Comparison of ENCODE assay signal across 27 cellular contexts in genomic region chr11:35766651-35767050, GRCh38.
"Had no signal": no experiment of that assay in that cellular context is flagged by ENCODE, and none has a peak within 500 bp of the region (broad histone marks: within the 10 kb centered on the region; RNA-seq: fewer than 3 reads in every experiment).

No MANE protein-coding gene starts in this region.

- DNase-seq: stimulated activated CD4-positive, alpha-beta T cell treated with anti-CD3 and anti-CD28 coated beads, Interleukin-2, amount 100 ng/mL, for 48 hours; stimulated activated CD4-positive, alpha-beta T cell treated with anti-CD3 and anti-CD28 coated beads, Interleukin-4, amount 100 ng/mL, for 1 hour; stimulated activated CD4-positive, alpha-beta T cell treated with anti-CD3 and anti-CD28 coated beads, Interleukin-4, amount 100 ng/mL, for 24 hours; stimulated activated CD4-positive, alpha-beta T cell treated with anti-CD3 and anti-CD28 coated beads, Interleukin-4, amount 100 ng/mL, for 4 hours; stimulated activated CD8-positive, alpha-beta memory T cell treated with anti-CD3 and anti-CD28 coated beads, Interleukin-4, amount 100 ng/mL, for 48 hours; stimulated activated naive B cell treated with anti-CD40 and anti-IgM and Interleukin-4, amounts not matched to agents 10 μg/mL and 1 μg/mL and 100 μg/mL, for 72 hours; stimulated activated naive CD4-positive, alpha-beta T cell; stimulated activated naive CD4-positive, alpha-beta T cell treated with Interleukin-2 at 50 U/mL for 16 hours; stimulated activated naive CD8-positive, alpha-beta T cell treated with anti-CD3 and anti-CD28 coated beads, Interleukin-15, amount 100 ng/mL, for 72 hours; stimulated activated naive CD8-positive, alpha-beta T cell treated with anti-CD3 and anti-CD28 coated beads, Interleukin-15, Interleukin-2, amounts not matched to agents 100 U/mL and 50 U/mL, for 24 hours; stomach; substantia nigra; testis; thyroid gland; tibial artery; transverse colon; upper lobe of left lung; upper lobe of right lung; uterus had no signal

- H3K36me3 Mint-ChIP-seq: stimulated activated effector memory CD8-positive, alpha-beta T cell treated with anti-CD3 and anti-CD28 coated beads, Interleukin-12 subunit alpha, Interleukin-12 subunit beta, amount 100 ng/mL, for 72 hours had no signal

- H3K27ac ChIP-seq: stomach, suprapubic skin, testis, thoracic aorta, thyroid gland, tibial artery, tibial nerve, transverse colon, upper lobe of left lung, upper lobe of right lung, uterus, vagina had no signal

- H3K4me1 ChIP-seq: suprapubic skin, uterus had no signal

- H3K4me3 Mint-ChIP-seq: stimulated activated effector memory CD8-positive, alpha-beta T cell treated with anti-CD3 and anti-CD28 coated beads, Interleukin-12 subunit alpha, Interleukin-12 subunit beta, amount 100 ng/mL, for 72 hours; stimulated activated memory B cell treated with anti-CD40 and anti-IgM and Interleukin-4, amounts not matched to agents 10 μg/mL and 1 μg/mL and 100 μg/mL, for 72 hours; stimulated activated naive B cell treated with anti-CD40 and anti-IgM and Interleukin-4, amounts not matched to agents 10 μg/mL and 1 μg/mL and 100 μg/mL, for 72 hours; stimulated activated naive CD8-positive, alpha-beta T cell treated with anti-CD3 and anti-CD28 coated beads, Interleukin-15, amount 100 ng/mL, for 72 hours; stimulated activated naive CD8-positive, alpha-beta T cell treated with anti-CD3 and anti-CD28 coated beads, Interleukin-15, Interleukin-2, amounts not matched to agents 100 ng/mL and 50 ng/mL, for 24 hours; type B pancreatic cell had no signal

- H3K4me1 Mint-ChIP-seq: stimulated activated naive CD8-positive, alpha-beta T cell treated with anti-CD3 and anti-CD28 coated beads, Interleukin-15, amount 100 ng/mL, for 72 hours had no signal

- H3K36me3 ChIP-seq: stomach, suprapubic skin, thoracic aorta, thyroid gland, tibial artery, tibial nerve, transverse colon, upper lobe of left lung, upper lobe of right lung, uterus, vagina had no signal

- H3K9me3 ChIP-seq: stomach, suprapubic skin, testis, thoracic aorta, thyroid gland, tibial artery, tibial nerve, transverse colon, upper lobe of left lung, upper lobe of right lung, uterus, vagina had no signal

- ATAC-seq: stimulated activated effector memory CD8-positive, alpha-beta T cell treated with anti-CD3 and anti-CD28 coated beads, Interleukin-12 subunit alpha, Interleukin-12 subunit beta, amount 100 ng/mL, for 72 hours; stimulated activated memory B cell treated with anti-CD40 and anti-IgM and Interleukin-4, amounts not matched to agents 10 μg/mL and 1 μg/mL and 100 μg/mL, for 72 hours; stimulated activated naive B cell treated with anti-CD40 and anti-IgM and Interleukin-4, amounts not matched to agents 10 μg/mL and 1 μg/mL and 100 μg/mL, for 72 hours; stimulated activated naive CD8-positive, alpha-beta T cell treated with anti-CD3 and anti-CD28 coated beads, Interleukin-15, amount 100 ng/mL, for 72 hours; stimulated activated naive CD8-positive, alpha-beta T cell treated with anti-CD3 and anti-CD28 coated beads, Interleukin-15, Interleukin-2, amounts not matched to agents 100 U/mL and 50 U/mL, for 24 hours; upper lobe of right lung had no signal

- H3K27me3 ChIP-seq: stomach, suprapubic skin, testis, thyroid gland, tibial artery, tibial nerve, transverse colon, upper lobe of left lung, upper lobe of right lung, uterus, vagina had no signal

- H3K4me3 ChIP-seq: stomach, suprapubic skin, testis, thoracic aorta, thyroid gland, tibial artery, tibial nerve, transverse colon, upper lobe of left lung, upper lobe of right lung, uterus, vagina had no signal

- H3K27ac Mint-ChIP-seq: stimulated activated effector memory CD8-positive, alpha-beta T cell treated with anti-CD3 and anti-CD28 coated beads, Interleukin-12 subunit alpha, Interleukin-12 subunit beta, amount 100 ng/mL, for 72 hours; stimulated activated memory B cell treated with anti-CD40 and anti-IgM and Interleukin-4, amounts not matched to agents 10 μg/mL and 1 μg/mL and 100 μg/mL, for 72 hours; stimulated activated naive B cell treated with anti-CD40 and anti-IgM and Interleukin-4, amounts not matched to agents 10 μg/mL and 1 μg/mL and 100 μg/mL, for 72 hours; stimulated activated naive CD8-positive, alpha-beta T cell treated with anti-CD3 and anti-CD28 coated beads, Interleukin-15, Interleukin-2, amounts not matched to agents 100 ng/mL and 50 ng/mL, for 24 hours; type B pancreatic cell had no signal

- H3K9me3 Mint-ChIP-seq: stimulated activated effector memory CD8-positive, alpha-beta T cell treated with anti-CD3 and anti-CD28 coated beads, Interleukin-12 subunit alpha, Interleukin-12 subunit beta, amount 100 ng/mL, for 72 hours; type B pancreatic cell had no signal

- H3K27me3 Mint-ChIP-seq: stimulated activated memory B cell treated with anti-CD40 and anti-IgM and Interleukin-4, amounts not matched to agents 10 μg/mL and 1 μg/mL and 100 μg/mL, for 72 hours; stimulated activated naive B cell treated with anti-CD40 and anti-IgM and Interleukin-4, amounts not matched to agents 10 μg/mL and 1 μg/mL and 100 μg/mL, for 72 hours; stimulated activated naive CD8-positive, alpha-beta T cell treated with anti-CD3 and anti-CD28 coated beads, Interleukin-15, amount 100 ng/mL, for 72 hours; stimulated activated naive CD8-positive, alpha-beta T cell treated with anti-CD3 and anti-CD28 coated beads, Interleukin-15, Interleukin-2, amounts not matched to agents 100 ng/mL and 50 ng/mL, for 24 hours; type B pancreatic cell had no signal
